ENCODE assay signal across 20 cellular contexts in genomic region chr4:14096406-14096965, GRCh38.
DNase-seq lines count a peak whose midpoint lies in the region; ATAC-seq and TF ChIP-seq lines count a peak whose summit lies in the region.
"Had no signal": no experiment of that assay in that cellular context is flagged by ENCODE, and none has a peak within 500 bp of the region (broad histone marks: within the 10 kb centered on the region; RNA-seq: fewer than 3 reads in every experiment).

No MANE protein-coding gene starts in this region.

- ATAC-seq in HG03097 (IDR thresholded peaks at IDR 0.05; ENCODE audit: low FRiP score, unreplicated experiment): no peak
- ATAC-seq: K562, upper lobe of right lung had no signal

- no peak overlapping the region for H3K4me3 ChIP-seq in astrocyte of the cerebellum (ENCODE audit: low read depth, low read length)
- H3K4me3 ChIP-seq: esophagus squamous epithelium, K562, lung, upper lobe of right lung had no signal

- in situ Hi-C loops in astrocyte of the cerebellum (cut with HindIII; ENCODE audit: low sequenced_read_pairs): loop anchor here (25.0 kb wide), 1 partner anchor 434 kb away; no protein-coding TSS in a partner anchor

- DNase-seq in GM04503 (ENCODE audit: low read depth): peak; percentile 84
- peak; percentile 18 for DNase-seq in astrocyte of the cerebellum (ENCODE audit: low read depth)
- DNase-seq in fibroblast of the conjunctiva (ENCODE audit: low read depth): peak; percentile 67
- peak; percentile 57 for DNase-seq in superior temporal gyrus (ENCODE audit: extremely low spot score)
- no peak for DNase-seq in NCI-H2227 (lab: John Stamatoyannopoulos, UW; ENCODE audit: unreplicated experiment)
- DNase-seq in medulla oblongata (ENCODE audit: extremely low spot score): no peak
- DNase-seq: activated gamma-delta T cell treated with Interleukin-2 at 50 U/mL for 16 hours; C1 segment of cervical spinal cord; Calu3; effector CD8-positive, alpha-beta T cell; esophagus squamous epithelium; hippocampal formation; NCI-H82; retina; SIG-M5; stimulated activated CD4-positive, alpha-beta T cell treated with anti-CD3 and anti-CD28 coated beads, Interleukin-12 subunit alpha, Interleukin-12 subunit beta, amount 100 ng/mL, for 4 hours; upper lobe of right lung had no signal

- TF ChIP-seq CTCF in astrocyte of the cerebellum (IDR thresholded peaks at IDR 0.05; ENCODE audit: low read depth, low read length, missing control alignments): no peak

Comparison
In these comparisons a context has a peak if more than half of its experiments do, and no peak if none do; other contexts are left out.
1. DNase-seq: peak in GM04503 (single experiment), astrocyte of the cerebellum (single experiment), fibroblast of the conjunctiva (single experiment) and superior temporal gyrus (single experiment); none in NCI-H2227 (single experiment) and medulla oblongata (single experiment).